In genomic region chr12:45216297-45216982, GRCh38 we compare ENCODE assay signal across 8 cellular contexts. TPM values are rescaled to one million over a fixed set of nuclear protein-coding genes. Genes with fewer than 3 reads are reported as not detected.
DNase-seq lines count a peak whose midpoint lies in the region; ATAC-seq and TF ChIP-seq lines count a peak whose summit lies in the region.

No MANE protein-coding gene starts in this region.

- no peaks in the 10 kb centered on the region for H3K9me3 ChIP-seq in duodenal mucosa (ENCODE audit: control insufficient read depth in 1 of 2, low read length in 2 of 2)
- H3K9me3 ChIP-seq in lung (ENCODE audit: control insufficient read depth in 2 of 2, insufficient read depth in 1 of 2, low read length in 1 of 2), result no peaks in the 10 kb centered on the region

- WGBS in lung, 2 donors, result 0 to 1% methylated on average over 50 to 62 of the region's 62 CpGs

- DNase-seq in LHCN-M2 (ENCODE audit: low read depth), result peak; percentile 51
- peak; percentile 27 to 35 for DNase-seq in activated CD4-positive, alpha-beta T cell treated with anti-CD3 and anti-CD28 coated beads for 4 hours
- DNase-seq in lung (ENCODE audit: low spot score), result peak; percentile 41
- DNase-seq in stimulated activated CD8-positive, alpha-beta memory T cell treated with anti-CD3 and anti-CD28 coated beads, Interleukin-12 subunit alpha, Interleukin-12 subunit beta, amount 100 ng/mL, for 4 hours (ENCODE audit: low read depth), result peak; percentile 39
- DNase-seq in COLO829 (ENCODE audit: low spot score), result no peak

- H3K27ac ChIP-seq in duodenal mucosa (ENCODE audit: low read depth, low read length) (peak overlapping the region; percentile 77), lung (ENCODE audit: low read depth in 1 of 2, low read length in 1 of 2) (peak overlapping the region; percentile 90 to 96)

- peak; percentile 34 for ATAC-seq in GM21786 (IDR thresholded peaks at IDR 0.05; ENCODE audit: unreplicated experiment)
- peak; percentile 66 for ATAC-seq in lung (ENCODE audit: insufficient read depth, low FRiP score)

- peak overlapping the region; percentile 70 to 76 for H3K9ac ChIP-seq in duodenal mucosa (ENCODE audit: low read depth in 1 of 2, low read length in 2 of 2)

- peaks cover 21 to 34% of the 10 kb centered on the region in 2 donors for H3K4me1 ChIP-seq in duodenal mucosa (ENCODE audit: control insufficient read depth in 1 of 2, insufficient read depth in 2 of 2, low read length in 2 of 2)
- peaks cover 5 to 13% of the 10 kb centered on the region in 2 donors for H3K4me1 ChIP-seq in lung (ENCODE audit: control insufficient read depth in 2 of 2, insufficient read depth in 2 of 2, low read length in 2 of 2)

- TF ChIP-seq CTCF in lung (IDR thresholded peaks at IDR 0.05; ENCODE audit: control extremely low read depth, extremely low read depth), result no peak

- peak overlapping the region; percentile 84 for H3K4me3 ChIP-seq in GM08714 (ENCODE audit: low read length)
- peak overlapping the region; percentile 85 to 94 for H3K4me3 ChIP-seq in duodenal mucosa (ENCODE audit: low read depth in 1 of 2, low read length in 2 of 2)
- peak overlapping the region; percentile 82 for H3K4me3 ChIP-seq in lung

- H3K27me3 ChIP-seq in duodenal mucosa (ENCODE audit: control insufficient read depth in 1 of 2, insufficient read depth in 2 of 2, low read length in 2 of 2) (no peaks in the 10 kb centered on the region), lung (ENCODE audit: control insufficient read depth, insufficient read depth) (no peaks in the 10 kb centered on the region)

- no peaks in the 10 kb centered on the region for H3K36me3 ChIP-seq in duodenal mucosa (ENCODE audit: control insufficient read depth in 1 of 2, insufficient read depth in 2 of 2, low read length in 2 of 2)
- no peaks in the 10 kb centered on the region for H3K36me3 ChIP-seq in lung (ENCODE audit: control insufficient read depth in 2 of 2, insufficient read depth in 2 of 2, low read length in 2 of 2)

RNA-seq across cellular contexts. Expression of gene ANO6, which starts 0.5 kb away (rescaled TPM):
- 49.4 and 50.0 TPM in 2 replicates for total RNA-seq in LHCN-M2 (2014; rRNA removed)
- 16.7 TPM for polyA plus RNA-seq in LHCN-M2 (2012)
- total RNA-seq in lung, result 100 to 1,000 TPM in 1 of 2 donors, 10 to 100 TPM in 1; 56.2 to 102 TPM
- 10 to 100 TPM in 1 of 2 donors, 1 to 10 TPM in 1; 8.7 to 24.8 TPM for polyA plus RNA-seq in lung
